ENCODE assay signal across 8 cellular contexts in genomic region chr5:151213803-151214613, GRCh38. TPM values are rescaled to one million over a fixed set of nuclear protein-coding genes. Genes with fewer than 3 reads are reported as not detected.
DNase-seq lines count a peak whose midpoint lies in the region; ATAC-seq lines count a peak whose summit lies in the region.

No MANE protein-coding gene starts in this region.

- no peaks in the 10 kb centered on the region for H3K27me3 Mint-ChIP-seq in central memory CD8-positive, alpha-beta T cell

- H3K36me3 Mint-ChIP-seq in central memory CD8-positive, alpha-beta T cell (ENCODE audit: insufficient read depth) = peaks cover 35% of the 10 kb centered on the region

- DNase-seq in C1 segment of cervical spinal cord (lab: John Stamatoyannopoulos, UW) (peak in 8 of 14 donors; percentile 9 to 58 (median 37)), mesenteric fat pad (ENCODE audit: low spot score) (peak; percentile 92), NCI-H345 (lab: John Stamatoyannopoulos, UW) (no peak)
- peak; percentile 44 to 76 (median 60) for DNase-seq in activated CD4-positive, CD25-positive, alpha-beta regulatory T cell (lab: John Stamatoyannopoulos, UW)
- DNase-seq in central memory CD8-positive, alpha-beta T cell (ENCODE audit: low spot score in 2 of 2) = peak; percentile 61 to 75
- peak; percentile 65 to 79 for DNase-seq in stimulated activated CD8-positive, alpha-beta memory T cell treated with anti-CD3 and anti-CD28 coated beads, Interleukin-7, amount 100 ng/mL, for 4 hours (ENCODE audit: low read depth in 2 of 2)

- peak; percentile 80 for ATAC-seq in GM21360 (IDR thresholded peaks at IDR 0.05; ENCODE audit: unreplicated experiment)
- ATAC-seq in HG03575 (IDR thresholded peaks at IDR 0.05; ENCODE audit: extremely low read depth, insufficient number of reproducible peaks, low FRiP score, unreplicated experiment) = peak; percentile 42
- peak; percentile 84 for ATAC-seq in central memory CD8-positive, alpha-beta T cell (replicated peaks; ENCODE audit: extremely low read depth, poor library complexity, severe bottlenecking)

- H3K9me3 Mint-ChIP-seq in central memory CD8-positive, alpha-beta T cell = no peaks in the 10 kb centered on the region

- peak overlapping the region; percentile 84 for H3K27ac Mint-ChIP-seq in central memory CD8-positive, alpha-beta T cell (ENCODE audit: low read depth)

- peaks cover 70% of the 10 kb centered on the region for H3K4me1 Mint-ChIP-seq in central memory CD8-positive, alpha-beta T cell

- peak overlapping the region; percentile 86 for H3K4me3 Mint-ChIP-seq in central memory CD8-positive, alpha-beta T cell

RNA-seq across cellular contexts. Expression of gene CCDC69, which starts 9.9 kb away (rescaled TPM):
- 184 TPM for total RNA-seq in mesenteric fat pad

RNA-seq across cellular contexts. Expression of gene GM2A, which starts 39.0 kb away (rescaled TPM):
- 38.7 TPM for total RNA-seq in mesenteric fat pad

RNA-seq across cellular contexts. Expression of gene ANXA6, which starts 56.4 kb away (rescaled TPM):
- 631 TPM for total RNA-seq in mesenteric fat pad
